In the genomic region with DNA sequence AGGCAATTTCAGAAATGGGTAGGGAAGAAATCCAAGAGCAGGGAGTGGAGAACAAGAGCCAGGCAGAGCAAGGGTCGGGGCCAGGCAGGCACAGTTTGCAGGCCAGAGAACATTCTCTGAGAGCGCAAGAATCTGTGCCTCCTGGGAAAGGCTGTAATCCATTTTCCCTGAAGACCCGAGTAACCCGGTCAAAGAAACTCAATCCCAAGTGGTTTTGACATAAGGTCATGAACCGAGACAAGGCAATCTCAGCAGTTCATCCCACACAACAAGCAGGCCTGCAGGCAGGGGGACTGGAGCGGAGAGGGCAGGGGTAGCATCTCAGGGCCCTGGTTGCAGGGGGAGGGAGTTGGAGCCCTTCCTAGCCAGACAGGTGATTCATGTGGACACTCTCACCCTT, we compare ENCODE assay signal across 20 cellular contexts.
DNase-seq lines count a peak whose midpoint lies in the region; ATAC-seq and TF ChIP-seq lines count a peak whose summit lies in the region.
"Had no signal": no experiment of that assay in that cellular context is flagged by ENCODE, and none has a peak within 500 bp of the region (broad histone marks: within the 10 kb centered on the region; RNA-seq: fewer than 3 reads in every experiment).

No MANE protein-coding gene starts in this region.

- H3F3A ChIP-seq in GM23338 (replicated peaks; ENCODE audit: low read depth): no peaks in the 10 kb centered on the region

- H4K20me1 ChIP-seq in GM23338 (replicated peaks; ENCODE audit: insufficient read depth) (no peaks in the 10 kb centered on the region), osteoblast (ENCODE audit: insufficient read depth, low read length) (no peaks in the 10 kb centered on the region)

- peaks cover 7% of the 10 kb centered on the region for H3K27me3 Mint-ChIP-seq in GM23338 (ENCODE audit: insufficient read depth, low read depth, poor library complexity)
- H3K27me3 Mint-ChIP-seq in stimulated activated memory B cell treated with anti-CD40 and anti-IgM and Interleukin-4, amounts not matched to agents 10 μg/mL and 1 μg/mL and 100 μg/mL, for 72 hours: peaks cover 46% of the 10 kb centered on the region

- H2AFZ ChIP-seq in GM23338: no peak overlapping the region
- no peak overlapping the region for H2AFZ ChIP-seq in osteoblast (ENCODE audit: low read length)

- peaks cover 14% of the 10 kb centered on the region for H3K4me1 Mint-ChIP-seq in GM23338
- peaks cover 8% of the 10 kb centered on the region for H3K4me1 Mint-ChIP-seq in stimulated activated memory B cell treated with anti-CD40 and anti-IgM and Interleukin-4, amounts not matched to agents 10 μg/mL and 1 μg/mL and 100 μg/mL, for 72 hours

- peaks cover 11% of the 10 kb centered on the region for H3K9me3 Mint-ChIP-seq in GM23338
- H3K9me3 Mint-ChIP-seq in stimulated activated memory B cell treated with anti-CD40 and anti-IgM and Interleukin-4, amounts not matched to agents 10 μg/mL and 1 μg/mL and 100 μg/mL, for 72 hours: peaks cover 10% of the 10 kb centered on the region

- no peak overlapping the region for H3K27ac Mint-ChIP-seq in GM23338
- H3K27ac Mint-ChIP-seq in stimulated activated memory B cell treated with anti-CD40 and anti-IgM and Interleukin-4, amounts not matched to agents 10 μg/mL and 1 μg/mL and 100 μg/mL, for 72 hours: no peak overlapping the region
- H3K27ac Mint-ChIP-seq: CD8-positive, alpha-beta T cell had no signal

- no peak for DNase-seq in GM23338 (ENCODE audit: low spot score)
- peak; percentile 53 for DNase-seq in SK-N-DZ (ENCODE audit: low spot score)
- peak; percentile 66 for DNase-seq in iPS-NIHi11 (ENCODE audit: low spot score)
- DNase-seq in osteoblast (ENCODE audit: insufficient read length, low spot score, missing footprints): peak; percentile 43
- DNase-seq in vagina (ENCODE audit: extremely low spot score in 2 of 2): no peak
- DNase-seq in NOMO-1 treated with dmso at 0.1 percent for 144 hours (lab: John Stamatoyannopoulos, UW; ENCODE audit: unreplicated experiment): no peak
- DNase-seq: C1 segment of cervical spinal cord; CD8-positive, alpha-beta T cell; DND-41; IMR-90; NCI-H1105; NCI-H146; NCI-H2029; NCI-H446 treated with DMSO at 0.1 percent for 48 hours; NCI-H526 treated with DMSO at 0.1 percent for 48 hours; Peyer's patch; SJCRH30 had no signal

- TF ChIP-seq CTCF in GM23338 (conservative IDR thresholded peaks at IDR 0.05; ENCODE audit: low read depth in 2 of 2) (no peak), osteoblast (IDR thresholded peaks at IDR 0.05; ENCODE audit: extremely low read depth, low read depth, low read length) (no peak), vagina (IDR thresholded peaks at IDR 0.05) (no peak)

- TF ChIP-seq POLR2A in vagina (IDR thresholded peaks at IDR 0.05): no peak

- H3K27me3 ChIP-seq in GM23338 (ENCODE audit: insufficient read depth) (no peaks in the 10 kb centered on the region), osteoblast (ENCODE audit: insufficient read depth, low read length) (no peaks in the 10 kb centered on the region), vagina (peaks cover 3% of the 10 kb centered on the region)
- H3K27me3 ChIP-seq: Peyer's patch, SJCRH30 had no signal

- H3K4me3 ChIP-seq in GM23338 (no peak overlapping the region), osteoblast (ENCODE audit: insufficient read depth, low read length) (no peak overlapping the region), vagina (no peak overlapping the region)
- H3K4me3 ChIP-seq: GM12878, Peyer's patch, SJCRH30 had no signal

- H3K4me2 ChIP-seq in GM23338 (no peak overlapping the region; the same call in 1 of the 2 replicates), osteoblast (ENCODE audit: insufficient read depth, low read length) (no peak overlapping the region)

- H3K36me3 Mint-ChIP-seq in GM23338 (ENCODE audit: low read depth): peaks cover 8% of the 10 kb centered on the region
- peaks cover 6% of the 10 kb centered on the region for H3K36me3 Mint-ChIP-seq in stimulated activated memory B cell treated with anti-CD40 and anti-IgM and Interleukin-4, amounts not matched to agents 10 μg/mL and 1 μg/mL and 100 μg/mL, for 72 hours
- H3K36me3 Mint-ChIP-seq: CD8-positive, alpha-beta T cell had no signal

- H3K9me2 ChIP-seq in GM23338 (ENCODE audit: insufficient read depth): no peaks in the 10 kb centered on the region; the same call in 1 of the 2 replicates

- no peaks in the 10 kb centered on the region for H3K79me2 ChIP-seq in GM23338 (replicated peaks; ENCODE audit: insufficient read depth)
- H3K79me2 ChIP-seq in osteoblast (ENCODE audit: insufficient read depth, low read length): no peaks in the 10 kb centered on the region

- intact Hi-C loops in vagina (cut with DNase I): loop anchor here (5.0 kb wide), 2 partner anchors 184 to 259 kb away; partner anchors contain the start of gene PLXNA4

- H3K36me3 ChIP-seq in GM23338 (ENCODE audit: insufficient read depth) (no peaks in the 10 kb centered on the region), osteoblast (ENCODE audit: insufficient read depth, low read length) (no peaks in the 10 kb centered on the region), vagina (no peaks in the 10 kb centered on the region)
- H3K36me3 ChIP-seq: Peyer's patch, SJCRH30 had no signal

- H3K9me3 ChIP-seq in osteoblast (ENCODE audit: low read depth, low read length): no peaks in the 10 kb centered on the region
- no peaks in the 10 kb centered on the region for H3K9me3 ChIP-seq in vagina
- H3K9me3 ChIP-seq: Peyer's patch, SJCRH30 had no signal

- H3K4me3 Mint-ChIP-seq in GM23338: no peak overlapping the region; the same call in 2 of the 3 replicates
- H3K4me3 Mint-ChIP-seq in stimulated activated memory B cell treated with anti-CD40 and anti-IgM and Interleukin-4, amounts not matched to agents 10 μg/mL and 1 μg/mL and 100 μg/mL, for 72 hours: no peak overlapping the region

- ATAC-seq in GM23338: 0 out of 3 replicates have a peak, but pooled peaks have one; percentile 11
- ATAC-seq in stimulated activated memory B cell treated with anti-CD40 and anti-IgM and Interleukin-4, amounts not matched to agents 10 μg/mL and 1 μg/mL and 100 μg/mL, for 72 hours: no peak
- ATAC-seq: CD8-positive, alpha-beta T cell had no signal

- H3K4me1 ChIP-seq in GM23338 (ENCODE audit: insufficient read depth) (peaks cover 6% of the 10 kb centered on the region), osteoblast (ENCODE audit: insufficient read depth, low read length) (peaks cover 7% of the 10 kb centered on the region), vagina (peaks cover 7% of the 10 kb centered on the region)

- H3K27ac ChIP-seq in GM23338 (ENCODE audit: low read depth): no peak overlapping the region
- no peak overlapping the region for H3K27ac ChIP-seq in osteoblast (ENCODE audit: low read depth, low read length)
- H3K27ac ChIP-seq in vagina: no peak overlapping the region
- H3K27ac ChIP-seq: KMS-11, Peyer's patch, SJCRH30 had no signal

TF ChIP-seq in GM23338, 12 proteins besides CTCF, POLR2A, EP300 and RAD21 (continues in another document):
- TF ChIP-seq CREB1 (CRISPR knock-in tag; IDR thresholded peaks at IDR 0.05; ENCODE audit: low read depth) (no peak), ZNF331 (CRISPR knock-in tag; IDR thresholded peaks at IDR 0.05; ENCODE audit: low read depth) (no peak), EZH2phosphoT487 (IDR thresholded peaks at IDR 0.05; ENCODE audit: unreplicated experiment) (no peak), REST (IDR thresholded peaks at IDR 0.05; ENCODE audit: unreplicated experiment) (no peak)
- TF ChIP-seq, protein P1, sequence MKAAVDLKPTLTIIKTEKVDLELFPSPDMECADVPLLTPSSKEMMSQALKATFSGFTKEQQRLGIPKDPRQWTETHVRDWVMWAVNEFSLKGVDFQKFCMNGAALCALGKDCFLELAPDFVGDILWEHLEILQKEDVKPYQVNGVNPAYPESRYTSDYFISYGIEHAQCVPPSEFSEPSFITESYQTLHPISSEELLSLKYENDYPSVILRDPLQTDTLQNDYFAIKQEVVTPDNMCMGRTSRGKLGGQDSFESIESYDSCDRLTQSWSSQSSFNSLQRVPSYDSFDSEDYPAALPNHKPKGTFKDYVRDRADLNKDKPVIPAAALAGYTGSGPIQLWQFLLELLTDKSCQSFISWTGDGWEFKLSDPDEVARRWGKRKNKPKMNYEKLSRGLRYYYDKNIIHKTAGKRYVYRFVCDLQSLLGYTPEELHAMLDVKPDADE (IDR thresholded peaks at IDR 0.05): no peak

Comparison
In these comparisons a context has a peak if more than half of its experiments do, and no peak if none do; other contexts are left out.
1. DNase-seq: peak in SK-N-DZ (single experiment), iPS-NIHi11 (single experiment) and osteoblast (single experiment); none in GM23338 (single experiment), vagina (0 of 2) and NOMO-1 treated with dmso at 0.1 percent for 144 hours (single experiment).